ENCODE assay signal across 9 cellular contexts in the genomic region with DNA sequence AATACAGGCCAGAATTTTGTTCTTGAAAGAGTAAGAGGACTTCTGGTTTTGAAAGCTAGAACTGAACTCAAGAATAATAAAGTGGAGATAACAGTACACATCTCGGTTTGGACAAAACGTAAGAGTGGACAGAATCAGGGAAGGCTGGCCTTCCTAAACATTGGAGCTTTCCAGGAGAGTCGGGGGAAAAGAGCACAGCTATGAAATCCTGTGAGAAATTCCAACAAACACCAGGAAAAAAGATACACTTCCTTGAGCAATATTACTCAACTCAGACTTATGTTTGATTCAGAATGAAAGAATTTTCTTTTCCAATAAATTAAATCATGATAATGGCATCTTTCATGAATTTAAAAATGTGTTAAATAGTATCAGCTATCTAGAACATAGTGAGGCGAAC. TPM values are rescaled to one million over a fixed set of nuclear protein-coding genes. Genes with fewer than 3 reads are reported as not detected.
DNase-seq lines count a peak whose midpoint lies in the region; ATAC-seq and TF ChIP-seq lines count a peak whose summit lies in the region.
"Had no signal": no experiment of that assay in that cellular context is flagged by ENCODE, and none has a peak within 500 bp of the region (broad histone marks: within the 10 kb centered on the region; RNA-seq: fewer than 3 reads in every experiment).

No MANE protein-coding gene starts in this region.

- no peaks in the 10 kb centered on the region for H3K9me2 ChIP-seq in Loucy (replicated peaks; ENCODE audit: low read depth, low read length)

- H3K4me1 ChIP-seq in Loucy (ENCODE audit: insufficient read depth, low read length, poor library complexity, severe bottlenecking) (no peaks in the 10 kb centered on the region), neural progenitor cell (no peaks in the 10 kb centered on the region)

- no peaks in the 10 kb centered on the region for H4K20me1 ChIP-seq in Loucy (ENCODE audit: insufficient read depth, low read length, poor library complexity, severe bottlenecking)
- no peaks in the 10 kb centered on the region for H4K20me1 ChIP-seq in neural progenitor cell (ENCODE audit: low read depth)

- H3K79me2 ChIP-seq in Loucy (ENCODE audit: insufficient read depth, low read length) (no peaks in the 10 kb centered on the region), neural progenitor cell (ENCODE audit: low read depth) (no peaks in the 10 kb centered on the region)

- H3K4me2 ChIP-seq in Loucy (ENCODE audit: low read depth, low read length, poor library complexity, severe bottlenecking) (peak overlapping the region; percentile 83), neural progenitor cell (no peak overlapping the region)

- no peaks in the 10 kb centered on the region for H3K9me3 Mint-ChIP-seq in effector memory CD8-positive, alpha-beta T cell
- peaks cover 6% of the 10 kb centered on the region for H3K9me3 Mint-ChIP-seq in neural progenitor cell

- DNase-seq in AG08395 (ENCODE audit: low spot score): peak; percentile 48
- no peak for DNase-seq in effector memory CD8-positive, alpha-beta T cell
- DNase-seq in neural progenitor cell (ENCODE audit: low spot score): no peak
- no peak for DNase-seq in RPMI8226
- no peak for DNase-seq in NCI-H524 treated with DMSO at 0.1 percent for 48 hours (lab: John Stamatoyannopoulos, UW)
- no peak for DNase-seq in NOMO-1 treated with DMSO at 0.1 percent for 48 hours (lab: John Stamatoyannopoulos, UW; ENCODE audit: unreplicated experiment)

- H3K36me3 Mint-ChIP-seq in effector memory CD8-positive, alpha-beta T cell (ENCODE audit: insufficient read depth): peaks cover 11% of the 10 kb centered on the region
- no peaks in the 10 kb centered on the region for H3K36me3 Mint-ChIP-seq in neural progenitor cell

- peaks cover 0 to 3% of the 10 kb centered on the region in 2 donors for H3K27me3 Mint-ChIP-seq in effector memory CD8-positive, alpha-beta T cell
- peaks cover 3% of the 10 kb centered on the region for H3K27me3 Mint-ChIP-seq in neural progenitor cell (ENCODE audit: insufficient read depth, low read depth)

- H2AFZ ChIP-seq in Loucy (ENCODE audit: low read length) (peak overlapping the region; percentile 13; the same call in 1 of the 2 replicates), neural progenitor cell (replicated peaks) (peak overlapping the region; percentile 94)

- H3K4me1 Mint-ChIP-seq in effector memory CD8-positive, alpha-beta T cell (ENCODE audit: low read depth in 2 of 2): peaks cover 19 to 36% of the 10 kb centered on the region in 2 donors
- peaks cover 10% of the 10 kb centered on the region for H3K4me1 Mint-ChIP-seq in neural progenitor cell

- H3K4me3 ChIP-seq in Loucy (ENCODE audit: low read length, poor library complexity, severe bottlenecking) (peak overlapping the region; percentile 98), neural progenitor cell (no peak overlapping the region)

- TF ChIP-seq CTCF in Loucy (conservative IDR thresholded peaks at IDR 0.05; ENCODE audit: low read length) (no peak), neural progenitor cell (IDR thresholded peaks at IDR 0.05) (no peak)

- ATAC-seq in effector memory CD8-positive, alpha-beta T cell (replicated peaks): no peak
- ATAC-seq in HG03095 (IDR thresholded peaks at IDR 0.05; ENCODE audit: unreplicated experiment): no peak

- no peak overlapping the region for H3K27ac ChIP-seq in neural progenitor cell

- peak overlapping the region in 1 of 2 donors; percentile 82 for H3K27ac Mint-ChIP-seq in effector memory CD8-positive, alpha-beta T cell
- no peak overlapping the region for H3K27ac Mint-ChIP-seq in neural progenitor cell

- H3K9me3 ChIP-seq in Loucy (ENCODE audit: insufficient read depth, low read depth, low read length): no peaks in the 10 kb centered on the region
- H3K9me3 ChIP-seq in neural progenitor cell (ENCODE audit: low read depth): no peaks in the 10 kb centered on the region

- no peaks in the 10 kb centered on the region for H3K36me3 ChIP-seq in Loucy (ENCODE audit: insufficient read depth, low read length)
- no peaks in the 10 kb centered on the region for H3K36me3 ChIP-seq in neural progenitor cell

- H3K27me3 ChIP-seq in Loucy (ENCODE audit: insufficient read depth, low read length, poor library complexity, severe bottlenecking) (peaks cover 26% of the 10 kb centered on the region), neural progenitor cell (no peaks in the 10 kb centered on the region)

- no peak overlapping the region for H3K9ac ChIP-seq in Loucy (ENCODE audit: low read depth, low read length, poor library complexity, severe bottlenecking)
- no peak overlapping the region for H3K9ac ChIP-seq in neural progenitor cell

- H3F3A ChIP-seq in Loucy (ENCODE audit: low read depth) (no peaks in the 10 kb centered on the region), neural progenitor cell (ENCODE audit: low read depth) (no peaks in the 10 kb centered on the region)

- H3K4me3 Mint-ChIP-seq in effector memory CD8-positive, alpha-beta T cell: peak overlapping the region; percentile 17 to 100
- H3K4me3 Mint-ChIP-seq in neural progenitor cell: peak overlapping the region; percentile 3

RNA-seq across cellular contexts. Expression of a gene that starts 1.1 kb away (rescaled TPM):
- 3.2 and 3.9 TPM in 2 replicates for total RNA-seq in neural progenitor cell (ENCODE audit: low replicate concordance)

RNA-seq across cellular contexts. Expression of a gene that starts 49.0 kb away (rescaled TPM):
- total RNA-seq in neural progenitor cell (ENCODE audit: low replicate concordance): not detected in 2 replicates
- total RNA-seq: mesenteric fat pad had no signal
